In the genomic region with DNA sequence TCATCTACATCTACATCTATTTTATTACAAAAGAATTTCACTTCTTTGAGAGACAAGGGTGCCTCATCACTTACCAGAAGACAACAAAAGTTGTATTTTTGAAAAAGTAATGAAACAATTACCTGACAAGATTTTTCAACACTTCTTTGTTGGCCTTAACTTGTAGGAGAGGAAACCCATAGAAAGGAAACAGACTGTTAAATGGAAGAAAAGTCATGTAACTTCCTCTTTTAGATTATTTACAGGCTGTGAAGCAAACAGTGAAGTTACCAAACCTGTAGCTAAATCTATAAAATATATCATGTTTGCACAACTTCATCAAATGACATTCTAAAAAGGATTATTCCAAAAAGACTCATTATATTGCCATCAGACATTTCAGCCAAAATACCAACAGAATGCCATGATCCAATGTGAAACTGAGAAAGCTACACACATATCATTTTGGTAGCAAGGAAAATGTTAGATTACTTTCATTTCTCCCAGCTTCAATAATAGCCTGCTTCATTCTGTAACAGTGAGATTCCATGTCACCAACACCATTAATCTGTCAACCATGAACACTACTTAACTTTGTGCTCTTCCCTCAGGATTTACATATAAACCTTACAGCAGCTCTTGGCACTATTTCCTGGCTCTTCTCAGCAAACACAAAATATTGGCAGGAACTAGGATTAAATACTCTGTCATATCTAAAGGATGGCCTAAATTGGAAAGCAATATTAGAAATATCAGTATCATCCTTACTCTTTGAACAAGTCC, we compare ENCODE assay signal across 12 cellular contexts.
A peak's percentile ranks its signal among the peaks of the same experiment; 100 is the strongest.
DNase-seq lines count a peak whose midpoint lies in the region; ATAC-seq and TF ChIP-seq lines count a peak whose summit lies in the region.
"Had no signal": no experiment of that assay in that cellular context is flagged by ENCODE, and none has a peak within 500 bp of the region (broad histone marks: within the 10 kb centered on the region; RNA-seq: fewer than 3 reads in every experiment).

No MANE protein-coding gene starts in this region.

- DNase-seq in NCI-H510A treated with DMSO at 0.1 percent for 48 hours (lab: John Stamatoyannopoulos, UW), result peak; percentile 4
- no peak for DNase-seq in NCI-H510A (lab: John Stamatoyannopoulos, UW)
- peak; percentile 46 for DNase-seq in NCI-H1048 (lab: John Stamatoyannopoulos, UW)
- DNase-seq in SKM-1 (lab: John Stamatoyannopoulos, UW; ENCODE audit: unreplicated experiment), result peak; percentile 27
- DNase-seq in smooth muscle cell (lab: John Stamatoyannopoulos, UW; ENCODE audit: unreplicated experiment), result no peak
- DNase-seq in retina, result no peak
- DNase-seq: activated naive CD4-positive, alpha-beta T cell; DMS79; effector CD8-positive, alpha-beta T cell; stimulated activated CD4-positive, alpha-beta T cell treated with anti-CD3 and anti-CD28 coated beads, Interleukin-1b, Interleukin-23, amount 100 ng/mL, for 48 hours had no signal

- no peak overlapping the region for H3K4me2 ChIP-seq in smooth muscle cell

- H3K4me1 ChIP-seq in smooth muscle cell (ENCODE audit: low read depth), result no peaks in the 10 kb centered on the region

- no peak overlapping the region for H3K4me3 ChIP-seq in smooth muscle cell

- H2AFZ ChIP-seq in smooth muscle cell (ENCODE audit: low read depth), result peak overlapping the region; percentile 61

- H3F3A ChIP-seq in smooth muscle cell (ENCODE audit: low read depth), result no peaks in the 10 kb centered on the region

- no peaks in the 10 kb centered on the region for H4K20me1 ChIP-seq in smooth muscle cell (ENCODE audit: low read depth)

- no peak overlapping the region for H3K9ac ChIP-seq in smooth muscle cell (ENCODE audit: low read depth)

- no peaks in the 10 kb centered on the region for H3K79me2 ChIP-seq in smooth muscle cell (ENCODE audit: low read depth)

- H3K9me3 ChIP-seq in smooth muscle cell (replicated peaks; ENCODE audit: low read depth), result no peaks in the 10 kb centered on the region

- TF ChIP-seq CTCF in smooth muscle cell (IDR thresholded peaks at IDR 0.05; ENCODE audit: borderline replicate concordance, insufficient read depth, poor library complexity, severe bottlenecking), result no peak

- ATAC-seq in HG03196 (IDR thresholded peaks at IDR 0.05; ENCODE audit: unreplicated experiment), result no peak
- ATAC-seq in GM19455 (IDR thresholded peaks at IDR 0.05; ENCODE audit: unreplicated experiment), result no peak

- H3K27me3 ChIP-seq in smooth muscle cell (ENCODE audit: low read depth), result no peaks in the 10 kb centered on the region

- no peaks in the 10 kb centered on the region for H3K36me3 ChIP-seq in smooth muscle cell (ENCODE audit: low read depth)

- H3K27ac ChIP-seq in smooth muscle cell (ENCODE audit: low read depth), result no peak overlapping the region

Comparison
In these comparisons a context has a peak if more than half of its experiments do, and no peak if none do; other contexts are left out.
1. DNase-seq: peak in NCI-H510A treated with DMSO at 0.1 percent for 48 hours (single experiment), NCI-H1048 (single experiment) and SKM-1 (single experiment); none in NCI-H510A (single experiment), smooth muscle cell (single experiment) and retina (single experiment).